In the genomic region with DNA sequence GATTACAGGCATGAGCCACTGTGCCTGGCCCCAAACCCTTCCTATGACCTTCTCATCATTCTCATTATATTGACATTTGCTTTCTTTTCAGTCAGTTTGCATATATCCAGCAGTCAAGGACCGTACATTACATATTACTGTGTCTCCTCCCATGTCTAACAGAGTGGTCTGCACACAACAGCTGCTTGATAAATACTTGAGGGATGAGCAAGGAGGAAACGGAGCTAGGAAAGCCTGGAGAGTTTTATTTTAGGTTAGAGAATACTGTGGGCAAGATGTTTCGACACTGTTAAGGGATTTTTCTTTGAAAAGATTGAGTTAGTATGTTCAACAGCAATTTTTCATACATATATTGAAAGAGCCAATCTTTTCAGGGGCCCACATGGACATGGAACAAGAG, we compare ENCODE assay signal across 23 cellular contexts.
DNase-seq lines count a peak whose midpoint lies in the region; TF ChIP-seq lines count a peak whose summit lies in the region.
"Had no signal": no experiment of that assay in that cellular context is flagged by ENCODE, and none has a peak within 500 bp of the region (broad histone marks: within the 10 kb centered on the region; RNA-seq: fewer than 3 reads in every experiment).

No MANE protein-coding gene starts in this region.

- H3K9me3 Mint-ChIP-seq in nephron (peaks cover 3% of the 10 kb centered on the region), type B pancreatic cell (no peaks in the 10 kb centered on the region)
- H3K9me3 Mint-ChIP-seq: dendritic cell treated with granulocyte-macrophage colony-stimulating factor and Interleukin-4, amounts not matched to agents 40 ng/mL and 50 ng/mL, for 4 days had no signal

- no peaks in the 10 kb centered on the region for H3K9me3 ChIP-seq in mammary epithelial cell (replicated peaks; ENCODE audit: insufficient read depth, low read length)
- H3K9me3 ChIP-seq: ascending aorta; BLaER1 treated with 17β-estradiol and CSF1 and Interleukin-3, amounts not matched to agents 10 nM and 100 nM; psoas muscle; tibial artery had no signal

- intact Hi-C loops in mammary epithelial cell (cut with micrococcal nuclease) = no loop called here

- H3K79me2 ChIP-seq in mammary epithelial cell (ENCODE audit: insufficient read depth, low read length) = peaks cover 6% of the 10 kb centered on the region

- no peak for TF ChIP-seq CTCF in BJ (IDR thresholded peaks at IDR 0.05; ENCODE audit: insufficient read depth, low read depth, low read length)
- TF ChIP-seq CTCF in choroid plexus epithelial cell (conservative IDR thresholded peaks at IDR 0.05; ENCODE audit: low read depth, low read length) = no peak
- no peak for TF ChIP-seq CTCF in nephron (IDR thresholded peaks at IDR 0.05; ENCODE audit: unreplicated experiment in 3 of 3)
- TF ChIP-seq CTCF in mammary epithelial cell (conservative IDR thresholded peaks at IDR 0.05 in 1 of 2, IDR thresholded peaks at IDR 0.05 in 1 of 2; ENCODE audit: extremely low read depth in 1 of 2, insufficient read depth in 1 of 2, low read depth in 1 of 2, low read length in 2 of 2) = no peak
- TF ChIP-seq CTCF in type B pancreatic cell (conservative IDR thresholded peaks at IDR 0.05) = no peak

- H4K20me1 ChIP-seq in mammary epithelial cell (ENCODE audit: insufficient read depth, low read length) = no peaks in the 10 kb centered on the region
- H4K20me1 ChIP-seq: BLaER1 treated with 17β-estradiol and CSF1 and Interleukin-3, amounts not matched to agents 10 nM and 100 nM had no signal

- in situ Hi-C loops in mammary epithelial cell (cut with MboI; ENCODE audit: low sequenced_read_pairs in 2 of 2) = no loop called here

- H3K36me3 ChIP-seq in BJ (ENCODE audit: control insufficient read depth, insufficient read depth, low read length) (no peaks in the 10 kb centered on the region), mammary epithelial cell (ENCODE audit: insufficient read depth, low read length) (no peaks in the 10 kb centered on the region)
- H3K36me3 ChIP-seq: ascending aorta; BLaER1 treated with 17β-estradiol and CSF1 and Interleukin-3, amounts not matched to agents 10 nM and 100 nM; tibial artery had no signal

- no peak overlapping the region for H3K9ac ChIP-seq in mammary epithelial cell (ENCODE audit: insufficient read depth, low read length)
- H3K9ac ChIP-seq: BLaER1 treated with 17β-estradiol and CSF1 and Interleukin-3, amounts not matched to agents 10 nM and 100 nM had no signal

- no peak overlapping the region for H3K4me2 ChIP-seq in mammary epithelial cell (ENCODE audit: insufficient read depth, low read depth, low read length)
- H3K4me2 ChIP-seq: BLaER1 treated with 17β-estradiol and CSF1 and Interleukin-3, amounts not matched to agents 10 nM and 100 nM had no signal

- H3K4me1 Mint-ChIP-seq in nephron = peaks cover 37% of the 10 kb centered on the region
- peaks cover 6% of the 10 kb centered on the region for H3K4me1 Mint-ChIP-seq in type B pancreatic cell (ENCODE audit: unreplicated experiment)
- H3K4me1 Mint-ChIP-seq: natural killer cell had no signal

- CTCF ChIA-PET in BJ (lab: Yijun Ruan, JAX) (interaction anchor here (0.7 to 2.1 kb wide), 3 partner anchors 37 to 145 kb away, joined by 3 to 5 read pairs (median 3); no protein-coding TSS in a partner anchor), mammary epithelial cell (lab: Charles Lee; ENCODE audit: low non-redundant PET) (interaction anchor here (0.6 kb wide), 1 partner anchor 143 kb away, joined by 9 read pairs; no protein-coding TSS in a partner anchor)

- H3K4me3 ChIP-seq in BJ (ENCODE audit: low read depth, low read length) (no peak overlapping the region), choroid plexus epithelial cell (ENCODE audit: low read depth, low read length) (no peak overlapping the region), mammary epithelial cell (replicated peaks in 1 of 3; ENCODE audit: insufficient read depth in 1 of 3, low read depth in 2 of 3, low read length in 3 of 3) (no peak overlapping the region)
- H3K4me3 ChIP-seq: ascending aorta; BLaER1 treated with 17β-estradiol and CSF1 and Interleukin-3, amounts not matched to agents 10 nM and 100 nM; lung; psoas muscle; tibial artery had no signal

- 84% methylated on average over 3 of the region's 3 CpGs for WGBS in mammary epithelial cell (ENCODE audit: low coverage, missing lambda C conversion rate)

- dilution Hi-C loops in mammary epithelial cell (cut with HindIII; ENCODE audit: low sequenced_read_pairs) = no loop called here

- peaks cover 19% of the 10 kb centered on the region for H3K4me1 ChIP-seq in mammary epithelial cell (ENCODE audit: insufficient read depth, low read length)
- H3K4me1 ChIP-seq: ascending aorta; BLaER1 treated with 17β-estradiol and CSF1 and Interleukin-3, amounts not matched to agents 10 nM and 100 nM; psoas muscle had no signal

- DNase-seq in BJ (ENCODE audit: low read depth) (peak; percentile 39), NCI-H524 treated with DMSO at 0.1 percent for 48 hours (lab: John Stamatoyannopoulos, UW) (peak; percentile 26), choroid plexus epithelial cell (ENCODE audit: low read depth) (peak; percentile 85), mammary epithelial cell (no peak), NCI-H2029 treated with DMSO at 0.1 percent for 48 hours (lab: John Stamatoyannopoulos, UW) (no peak), activated gamma-delta T cell (lab: John Stamatoyannopoulos, UW) (no peak), type B pancreatic cell (ENCODE audit: extremely low spot score, unreplicated experiment) (no peak)
- DNase-seq: activated CD4-positive, alpha-beta T cell treated with anti-CD3 and anti-CD28 coated beads for 1 hour; activated gamma-delta T cell treated with Interleukin-2 at 50 U/mL for 16 hours; head of caudate nucleus; MM.1S; natural killer cell; NCI-H187 treated with DMSO at 0.1 percent for 48 hours; psoas muscle; SIG-M5; stimulated activated naive CD4-positive, alpha-beta T cell; tibial artery had no signal

- H3K4me3 Mint-ChIP-seq in nephron = peak overlapping the region in 1 of 3 experiments; percentile 4
- no peak overlapping the region for H3K4me3 Mint-ChIP-seq in type B pancreatic cell
- H3K4me3 Mint-ChIP-seq: dendritic cell treated with granulocyte-macrophage colony-stimulating factor and Interleukin-4, amounts not matched to agents 40 ng/mL and 50 ng/mL, for 4 days; natural killer cell; T-helper 2 cell treated with Interferon-gamma antibody and Interleukin-4, amounts not matched to agents 5 μg/mL and 100 μg/mL, for 36 hours had no signal

- peaks cover 6% of the 10 kb centered on the region for H3K36me3 Mint-ChIP-seq in nephron (ENCODE audit: low read depth)
- H3K36me3 Mint-ChIP-seq in type B pancreatic cell = no peaks in the 10 kb centered on the region

- H3K27ac Mint-ChIP-seq in nephron = peak overlapping the region; percentile 21 to 36 (median 29)
- no peak overlapping the region for H3K27ac Mint-ChIP-seq in type B pancreatic cell
- H3K27ac Mint-ChIP-seq: dendritic cell treated with granulocyte-macrophage colony-stimulating factor and Interleukin-4, amounts not matched to agents 40 ng/mL and 50 ng/mL, for 4 days; natural killer cell; T-helper 2 cell treated with Interferon-gamma antibody and Interleukin-4, amounts not matched to agents 5 μg/mL and 100 μg/mL, for 36 hours had no signal

- peaks cover 3% of the 10 kb centered on the region for H3K27me3 Mint-ChIP-seq in nephron (ENCODE audit: low read depth)
- H3K27me3 Mint-ChIP-seq in type B pancreatic cell = no peaks in the 10 kb centered on the region

- POLR2A ChIA-PET in BJ (lab: Charles Lee) = no interaction called here

- no TSS peak for BruUV-seq in mammary epithelial cell (replicated peaks; lab: Mats Ljungman, UMichigan)

- H3K27ac ChIP-seq in mammary epithelial cell (ENCODE audit: insufficient read depth, low read depth, low read length) = no peak overlapping the region
- H3K27ac ChIP-seq: ascending aorta; BLaER1 treated with 17β-estradiol and CSF1 and Interleukin-3, amounts not matched to agents 10 nM and 100 nM; psoas muscle; tibial artery had no signal

- H2AFZ ChIP-seq in mammary epithelial cell (ENCODE audit: low read depth, low read length) = no peak overlapping the region

- H3K27me3 ChIP-seq in BJ (ENCODE audit: control insufficient read depth, insufficient read depth, low read length) = no peaks in the 10 kb centered on the region
- H3K27me3 ChIP-seq in mammary epithelial cell (ENCODE audit: insufficient read depth, low read length) = no peaks in the 10 kb centered on the region
- H3K27me3 ChIP-seq: ascending aorta; BLaER1 treated with 17β-estradiol and CSF1 and Interleukin-3, amounts not matched to agents 10 nM and 100 nM; tibial artery had no signal

Comparison
In these comparisons a context has a peak if more than half of its experiments do, and no peak if none do; other contexts are left out.
1. DNase-seq: peak in BJ (single experiment), NCI-H524 treated with DMSO at 0.1 percent for 48 hours (single experiment) and choroid plexus epithelial cell (single experiment); none in mammary epithelial cell (single experiment), NCI-H2029 treated with DMSO at 0.1 percent for 48 hours (single experiment), activated gamma-delta T cell (single experiment) and type B pancreatic cell (single experiment).